Comparison of ENCODE assay signal across 8 cellular contexts in genomic region chr1:171188388-171189266, GRCh38. TPM values are rescaled to one million over a fixed set of nuclear protein-coding genes. Genes with fewer than 3 reads are reported as not detected.
DNase-seq lines count a peak whose midpoint lies in the region; ATAC-seq, FAIRE-seq and TF ChIP-seq lines count a peak whose summit lies in the region.

No MANE protein-coding gene starts in this region.

- H3K36me3 ChIP-seq in psoas muscle (ENCODE audit: insufficient read depth in 1 of 2, low read depth in 1 of 2) = no peaks in the 10 kb centered on the region

- H3K27me3 ChIP-seq in psoas muscle (ENCODE audit: insufficient read depth in 3 of 3, low read length in 2 of 3) = no peaks in the 10 kb centered on the region

- H3K27ac ChIP-seq in psoas muscle = peak overlapping the region; percentile 62

- intact Hi-C loops in psoas muscle (cut with DNase I) = no loop called here

- 35 to 46% (median 37%) methylated on average over 11 of the region's 11 CpGs for WGBS in psoas muscle, 3 donors

- TF ChIP-seq CTCF in AG09309 (IDR thresholded peaks at IDR 0.05; ENCODE audit: control insufficient read depth, insufficient read depth, low read depth, low read length, missing control alignments) = peak; percentile 79
- TF ChIP-seq CTCF in psoas muscle (IDR thresholded peaks at IDR 0.05) = peak; percentile 66

- peak; percentile 8 for DNase-seq in AG09309 (ENCODE audit: low read depth)
- peak; percentile 20 for DNase-seq in GM12891 (ENCODE audit: insufficient read length, low spot score)
- peak; percentile 83 for DNase-seq in NCI-H526 treated with DMSO at 0.1 percent for 48 hours (lab: John Stamatoyannopoulos, UW)
- DNase-seq in activated T-cell treated with anti-CD3 and anti-CD28 coated beads for 24 hours (ENCODE audit: low read depth) = peak; percentile 10
- DNase-seq in germinal center (ENCODE audit: low spot score) = peak; percentile 65
- peak in 1 of 2 donors; percentile 49 for DNase-seq in psoas muscle
- no peak for DNase-seq in ecto neural progenitor cell (ENCODE audit: low spot score)

- no peaks in the 10 kb centered on the region for H3K4me1 ChIP-seq in psoas muscle

- ATAC-seq in HG03103 (IDR thresholded peaks at IDR 0.05; ENCODE audit: low read depth, unreplicated experiment) (peak; percentile 93), psoas muscle (peak in 3 of 4 donors; percentile 42 to 66 (median 59))

- no peaks in the 10 kb centered on the region for H3K9me3 ChIP-seq in psoas muscle

- no peak overlapping the region for H3K4me3 ChIP-seq in AG09309 (ENCODE audit: control insufficient read depth, low read depth, low read length)
- peak overlapping the region; percentile 62 for H3K4me3 ChIP-seq in psoas muscle

- no peak for FAIRE-seq in GM12891 (lab: Jason Lieb, UNC)

- TF ChIP-seq POLR2A in GM12891 (IDR thresholded peaks at IDR 0.05; ENCODE audit: low read depth, low read length) = no peak

TF ChIP-seq in GM12891, 5 proteins besides CTCF, POLR2A, EP300 and RAD21:
- TF ChIP-seq POU2F2 (IDR thresholded peaks at IDR 0.05; ENCODE audit: low read depth, low read length) = peak; percentile 72; the same call in 1 of the 2 replicates
- no peak for TF ChIP-seq TAF1 (IDR thresholded peaks at IDR 0.05; ENCODE audit: low read depth, low read length)
- TF ChIP-seq PAX5 (IDR thresholded peaks at IDR 0.05; ENCODE audit: insufficient read depth, low read length, severe bottlenecking) = no peak
- no peak for TF ChIP-seq POLR2AphosphoS5 (IDR thresholded peaks at IDR 0.05; ENCODE audit: low read depth, low read length)
- TF ChIP-seq SPI1 (IDR thresholded peaks at IDR 0.05; ENCODE audit: low read depth, low read length) = no peak

RNA-seq across cellular contexts. Expression of gene FMO2, which starts 3.5 kb away (rescaled TPM):
- polyA plus RNA-seq in GM12891 (2012; ENCODE audit: low read depth, missing spikeins) = not detected
- total RNA-seq in psoas muscle = 10 to 100 TPM; 16.3 to 54.1 (median 17.8) TPM
- 10 to 100 TPM in 1 of 3 donors, 1 to 10 TPM in 2; 6.9 to 17.2 (median 9.4) TPM for polyA plus RNA-seq in psoas muscle

RNA-seq across cellular contexts. Expression of gene FMO1, which starts 59.7 kb away (rescaled TPM):
- not detected for polyA plus RNA-seq in GM12891 (2012; ENCODE audit: low read depth, missing spikeins)
- total RNA-seq in psoas muscle = under 1 TPM in 2 of 4 donors, not detected in 2; 0.30 TPM
- under 1 TPM in 2 of 3 donors, not detected in 1; 0.03 to 0.19 TPM for polyA plus RNA-seq in psoas muscle
